Comparison of ENCODE assay signal across 21 cellular contexts in the genomic region with DNA sequence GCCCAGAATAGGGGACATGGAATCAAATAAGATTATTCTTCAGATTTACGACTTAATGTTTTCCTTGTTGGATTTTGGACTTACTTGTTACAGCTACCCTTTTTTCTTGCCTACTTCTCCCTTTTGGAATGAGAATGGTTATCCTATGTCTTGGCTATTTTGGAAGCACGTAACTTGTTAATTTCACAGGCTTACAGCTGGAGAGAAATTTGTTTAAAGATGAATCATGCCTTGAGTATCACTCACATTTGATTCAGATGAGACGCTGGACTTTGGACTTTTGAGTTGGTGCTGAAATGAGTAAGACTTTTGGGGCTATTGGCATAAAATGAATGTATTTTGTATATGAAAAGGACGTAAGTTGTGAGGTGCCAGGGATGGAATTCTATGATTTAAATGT.
DNase-seq lines count a peak whose midpoint lies in the region; ATAC-seq, FAIRE-seq and TF ChIP-seq lines count a peak whose summit lies in the region.
"Had no signal": no experiment of that assay in that cellular context is flagged by ENCODE, and none has a peak within 500 bp of the region (broad histone marks: within the 10 kb centered on the region; RNA-seq: fewer than 3 reads in every experiment).

No MANE protein-coding gene starts in this region.

- TF ChIP-seq RAD21 in A549 (conservative IDR thresholded peaks at IDR 0.05 in 1 of 2, IDR thresholded peaks at IDR 0.05 in 1 of 2) = no peak

- TF ChIP-seq CTCF in A549 (IDR thresholded peaks at IDR 0.05) (no peak), mesothelial cell of epicardium (IDR thresholded peaks at IDR 0.05; ENCODE audit: unreplicated experiment) (no peak)

- peak overlapping the region; percentile 59 for H3K4me2 ChIP-seq in A549
- H3K4me2 ChIP-seq: BLaER1 treated with 17β-estradiol and CSF1 and Interleukin-3, amounts not matched to agents 10 nM and 100 nM had no signal

- TF ChIP-seq EP300 in A549 (IDR thresholded peaks at IDR 0.05) = no peak

- WGBS in A549 (ENCODE audit: missing lambda C conversion rate) = 13% methylated on average over 4 of the region's 4 CpGs

- H3K36me3 ChIP-seq in SK-N-MC (ENCODE audit: insufficient read depth, low read length) = no peaks in the 10 kb centered on the region
- H3K36me3 ChIP-seq: BLaER1 treated with 17β-estradiol and CSF1 and Interleukin-3, amounts not matched to agents 10 nM and 100 nM had no signal

- H3K36me3 Mint-ChIP-seq in mesothelial cell of epicardium = no peaks in the 10 kb centered on the region
- H3K36me3 Mint-ChIP-seq: CD8-positive, alpha-beta memory T cell had no signal

- H3K4me1 Mint-ChIP-seq in mesothelial cell of epicardium = no peaks in the 10 kb centered on the region
- H3K4me1 Mint-ChIP-seq: CD8-positive, alpha-beta memory T cell had no signal

- H3K27ac ChIP-seq in A549 = peak overlapping the region; percentile 55 to 75; a peak in 5 of 6 replicates
- peak overlapping the region; percentile 34; the same call in 1 of the 2 replicates for H3K27ac ChIP-seq in SK-N-MC
- H3K27ac ChIP-seq: BLaER1 treated with 17β-estradiol and CSF1 and Interleukin-3, amounts not matched to agents 10 nM and 100 nM had no signal

- H3K9me3 ChIP-seq in A549 (no peaks in the 10 kb centered on the region), SK-N-MC (ENCODE audit: low read depth, low read length) (no peaks in the 10 kb centered on the region)
- H3K9me3 ChIP-seq: BLaER1 treated with 17β-estradiol and CSF1 and Interleukin-3, amounts not matched to agents 10 nM and 100 nM had no signal

- CTCF ChIA-PET in A549 (lab: Yijun Ruan, JAX) = interaction anchor here (0.9 to 2.2 kb wide), 3 partner anchors 443 to 508 kb away, joined by 4 to 7 read pairs (median 4); no protein-coding TSS in a partner anchor

- no peak for FAIRE-seq in A549 (lab: Jason Lieb, UNC)
- FAIRE-seq: GM19239 had no signal

- H3K9ac ChIP-seq in SK-N-MC (ENCODE audit: insufficient read length) = no peak overlapping the region
- H3K9ac ChIP-seq: BLaER1 treated with 17β-estradiol and CSF1 and Interleukin-3, amounts not matched to agents 10 nM and 100 nM had no signal

- H3K4me3 ChIP-seq in A549 (no peak overlapping the region), SK-N-MC (peak overlapping the region; percentile 29; the same call in 1 of the 2 replicates)
- H3K4me3 ChIP-seq: BLaER1 treated with 17β-estradiol and CSF1 and Interleukin-3, amounts not matched to agents 10 nM and 100 nM had no signal

- ATAC-seq in A549 (peak; percentile 77 to 79; a peak in 5 of 6 replicates), GM18858 (IDR thresholded peaks at IDR 0.05; ENCODE audit: unreplicated experiment) (peak; percentile 42), HG03139 (IDR thresholded peaks at IDR 0.05; ENCODE audit: unreplicated experiment) (no peak)
- ATAC-seq: Panc1, SK-N-SH treated with all-trans-retinoic acid at 6 μM for 48 hours had no signal

- H3K27me3 Mint-ChIP-seq in mesothelial cell of epicardium (ENCODE audit: low read depth) = peaks cover 3% of the 10 kb centered on the region

- H3K4me1 ChIP-seq in A549 = peaks cover 23% of the 10 kb centered on the region
- H3K4me1 ChIP-seq: BLaER1 treated with 17β-estradiol and CSF1 and Interleukin-3, amounts not matched to agents 10 nM and 100 nM had no signal

- peaks cover 4% of the 10 kb centered on the region for H3K9me3 Mint-ChIP-seq in mesothelial cell of epicardium
- H3K9me3 Mint-ChIP-seq: CD8-positive, alpha-beta memory T cell; H9 had no signal

- peak; percentile 4 to 48 for DNase-seq in A549 (ENCODE audit: low read depth in 1 of 2, low spot score in 1 of 2)
- DNase-seq in HCEC 1CT = peak; percentile 28
- DNase-seq in SK-N-MC (ENCODE audit: low read depth, low spot score) = no peak
- DNase-seq in mesothelial cell of epicardium (ENCODE audit: low spot score in 2 of 2, unreplicated experiment in 2 of 2) = no peak
- no peak for DNase-seq in dermis blood vessel endothelial cell
- DNase-seq in COR-L47 (lab: John Stamatoyannopoulos, UW) = no peak
- DNase-seq: 8988T; CD8-positive, alpha-beta memory T cell; H9; KBM-7; NCI-H1436 treated with DMSO at 0.1 percent for 48 hours; NCI-H2081; NCI-H510A treated with DMSO at 0.1 percent for 48 hours; Right ventricle myocardium superior; T-helper 1 cell had no signal

- POLR2A ChIA-PET in A549 (lab: Yijun Ruan, JAX) = no interaction called here

- no peak overlapping the region for H3K27ac Mint-ChIP-seq in mesothelial cell of epicardium
- H3K27ac Mint-ChIP-seq: CD8-positive, alpha-beta memory T cell; H9 had no signal

- no peak overlapping the region for H3K4me3 Mint-ChIP-seq in mesothelial cell of epicardium
- H3K4me3 Mint-ChIP-seq: CD8-positive, alpha-beta memory T cell; H9 had no signal

- no peak for TF ChIP-seq POLR2A in A549 (IDR thresholded peaks at IDR 0.05; ENCODE audit: low read length)

TF ChIP-seq in A549, 52 proteins besides CTCF, POLR2A, EP300 and RAD21:
- TF ChIP-seq ZC3H11A (IDR thresholded peaks at IDR 0.05) (no peak), JUNB (IDR thresholded peaks at IDR 0.05) (peak; percentile 57), FOSL2 (IDR thresholded peaks at IDR 0.05) (peak; percentile 34; the same call in 1 of the 2 replicates), FOSL2 (CRISPR knock-in tag; IDR thresholded peaks at IDR 0.05) (peak; percentile 59; the same call in 1 of the 2 replicates)
TF ChIP-seq in A549: peak in this region for 2.

Comparison
In these comparisons a context has a peak if more than half of its experiments do, and no peak if none do; other contexts are left out.
1. DNase-seq: peak in A549 (2 of 2) and HCEC 1CT (single experiment); none in SK-N-MC (single experiment), mesothelial cell of epicardium (0 of 2), dermis blood vessel endothelial cell (single experiment) and COR-L47 (single experiment).